Comparison of ENCODE assay signal across 15 cellular contexts in the genomic region with DNA sequence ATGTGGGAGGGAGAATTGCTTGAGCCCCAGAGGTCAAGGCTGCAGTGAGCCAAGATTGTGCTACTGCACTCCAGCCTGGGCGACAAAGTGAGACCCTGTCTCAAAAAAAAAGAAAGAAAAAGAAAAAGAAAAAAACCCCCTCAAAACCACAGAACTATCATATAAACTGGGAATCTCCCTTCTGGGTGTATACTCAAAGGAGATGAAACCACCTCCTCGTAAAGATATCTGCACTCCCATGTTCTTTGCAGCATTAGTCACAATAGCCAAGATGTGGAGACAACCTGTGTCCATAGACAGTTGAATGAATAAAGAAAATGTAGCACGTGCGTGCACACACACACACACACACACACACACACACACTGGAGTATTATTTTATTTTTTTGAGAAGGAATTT. TPM values are rescaled to one million over a fixed set of nuclear protein-coding genes. Genes with fewer than 3 reads are reported as not detected.
DNase-seq lines count a peak whose midpoint lies in the region; ATAC-seq and TF ChIP-seq lines count a peak whose summit lies in the region.
"Had no signal": no experiment of that assay in that cellular context is flagged by ENCODE, and none has a peak within 500 bp of the region (broad histone marks: within the 10 kb centered on the region; RNA-seq: fewer than 3 reads in every experiment).

No MANE protein-coding gene starts in this region.

- DNase-seq in activated CD4-positive, alpha-beta T cell treated with anti-CD3 and anti-CD28 coated beads for 36 hours = no peak
- DNase-seq in activated CD4-positive, alpha-beta T cell treated with anti-CD3 and anti-CD28 coated beads, Interleukin-2, amount 50 U/mL, for 1 hour = no peak
- no peak for DNase-seq in activated naive CD4-positive, alpha-beta T cell treated with anti-CD3 and anti-CD28 coated beads, Interleukin-2, amount 50 U/mL, for 72 hours (ENCODE audit: low spot score in 2 of 2)
- no peak for DNase-seq in activated naive CD4-positive, alpha-beta T cell treated with anti-CD3 and anti-CD28 coated beads for 36 hours
- no peak for DNase-seq in effector CD4-positive, alpha-beta T cell
- no peak for DNase-seq in type B pancreatic cell (ENCODE audit: extremely low spot score, unreplicated experiment)
- DNase-seq: Caco-2; CD4-positive, CD25-positive, alpha-beta regulatory T cell; CD8-positive, alpha-beta T cell; DMS153; DND-41; H9 had no signal

- POLR2A ChIA-PET in activated CD4-positive, alpha-beta T cell treated with anti-CD3 and anti-CD28 coated beads for 36 hours (lab: Charles Lee) = no interaction called here

- H3K36me3 Mint-ChIP-seq in activated CD4-positive, alpha-beta T cell treated with anti-CD3 and anti-CD28 coated beads for 36 hours (ENCODE audit: low read depth) = no peaks in the 10 kb centered on the region
- H3K36me3 Mint-ChIP-seq in activated naive CD4-positive, alpha-beta T cell treated with anti-CD3 and anti-CD28 coated beads, Interleukin-2, amount 50 U/mL, for 72 hours = no peaks in the 10 kb centered on the region
- H3K36me3 Mint-ChIP-seq in activated naive CD4-positive, alpha-beta T cell treated with anti-CD3 and anti-CD28 coated beads for 36 hours (ENCODE audit: low read depth) = no peaks in the 10 kb centered on the region
- no peaks in the 10 kb centered on the region for H3K36me3 Mint-ChIP-seq in activated T-helper 17 cell treated with anti-CD3 and anti-CD28 coated beads, Interleukin-2, amount 50 U/mL, for 72 hours (ENCODE audit: low read depth)
- no peaks in the 10 kb centered on the region for H3K36me3 Mint-ChIP-seq in type B pancreatic cell
- H3K36me3 Mint-ChIP-seq: CD4-positive, CD25-positive, alpha-beta regulatory T cell; CD8-positive, alpha-beta T cell had no signal

- H3K27me3 Mint-ChIP-seq in activated CD4-positive, alpha-beta T cell treated with anti-CD3 and anti-CD28 coated beads for 36 hours = no peaks in the 10 kb centered on the region
- no peaks in the 10 kb centered on the region for H3K27me3 Mint-ChIP-seq in activated naive CD4-positive, alpha-beta T cell treated with anti-CD3 and anti-CD28 coated beads for 36 hours (ENCODE audit: low read depth)
- no peaks in the 10 kb centered on the region for H3K27me3 Mint-ChIP-seq in activated T-helper 17 cell treated with anti-CD3 and anti-CD28 coated beads, Interleukin-2, amount 50 U/mL, for 72 hours
- no peaks in the 10 kb centered on the region for H3K27me3 Mint-ChIP-seq in type B pancreatic cell
- H3K27me3 Mint-ChIP-seq: B cell had no signal

- peak; percentile 79 for ATAC-seq in activated CD4-positive, alpha-beta T cell treated with anti-CD3 and anti-CD28 coated beads for 36 hours
- peak; percentile 32 to 63 for ATAC-seq in activated naive CD4-positive, alpha-beta T cell treated with anti-CD3 and anti-CD28 coated beads, Interleukin-2, amount 50 U/mL, for 72 hours
- peak; percentile 44 for ATAC-seq in activated T-helper 17 cell treated with anti-CD3 and anti-CD28 coated beads, Interleukin-2, amount 50 U/mL, for 72 hours (replicated peaks)
- ATAC-seq: CD8-positive, alpha-beta T cell; GM23338 had no signal

- no peak for TF ChIP-seq CTCF in type B pancreatic cell (conservative IDR thresholded peaks at IDR 0.05)

- H3K9me3 Mint-ChIP-seq in activated CD4-positive, alpha-beta T cell treated with anti-CD3 and anti-CD28 coated beads for 36 hours (ENCODE audit: low read depth) = no peaks in the 10 kb centered on the region
- H3K9me3 Mint-ChIP-seq in activated naive CD4-positive, alpha-beta T cell treated with anti-CD3 and anti-CD28 coated beads, Interleukin-2, amount 50 U/mL, for 72 hours = no peaks in the 10 kb centered on the region
- H3K9me3 Mint-ChIP-seq in activated naive CD4-positive, alpha-beta T cell treated with anti-CD3 and anti-CD28 coated beads for 36 hours = no peaks in the 10 kb centered on the region
- no peaks in the 10 kb centered on the region for H3K9me3 Mint-ChIP-seq in activated T-helper 17 cell treated with anti-CD3 and anti-CD28 coated beads, Interleukin-2, amount 50 U/mL, for 72 hours
- H3K9me3 Mint-ChIP-seq in type B pancreatic cell = no peaks in the 10 kb centered on the region
- H3K9me3 Mint-ChIP-seq: CD8-positive, alpha-beta T cell; GM23338; H9 had no signal

- no peak overlapping the region for H3K4me3 Mint-ChIP-seq in activated CD4-positive, alpha-beta T cell treated with anti-CD3 and anti-CD28 coated beads for 36 hours
- H3K4me3 Mint-ChIP-seq in activated naive CD4-positive, alpha-beta T cell treated with anti-CD3 and anti-CD28 coated beads for 36 hours = no peak overlapping the region
- H3K4me3 Mint-ChIP-seq in activated T-helper 17 cell treated with anti-CD3 and anti-CD28 coated beads, Interleukin-2, amount 50 U/mL, for 72 hours = no peak overlapping the region
- H3K4me3 Mint-ChIP-seq in type B pancreatic cell = no peak overlapping the region
- H3K4me3 Mint-ChIP-seq: B cell; CD4-positive, CD25-positive, alpha-beta regulatory T cell; CD8-positive, alpha-beta T cell; GM23338; H9 had no signal

- peaks cover 4% of the 10 kb centered on the region for H3K4me1 Mint-ChIP-seq in activated CD4-positive, alpha-beta T cell treated with anti-CD3 and anti-CD28 coated beads for 36 hours
- H3K4me1 Mint-ChIP-seq in activated naive CD4-positive, alpha-beta T cell treated with anti-CD3 and anti-CD28 coated beads for 36 hours (ENCODE audit: low read depth) = peaks cover 8% of the 10 kb centered on the region
- no peaks in the 10 kb centered on the region for H3K4me1 Mint-ChIP-seq in activated T-helper 17 cell treated with anti-CD3 and anti-CD28 coated beads, Interleukin-2, amount 50 U/mL, for 72 hours
- H3K4me1 Mint-ChIP-seq in type B pancreatic cell (ENCODE audit: unreplicated experiment) = no peaks in the 10 kb centered on the region
- H3K4me1 Mint-ChIP-seq: GM23338, H9 had no signal

- CTCF ChIA-PET in activated CD4-positive, alpha-beta T cell treated with anti-CD3 and anti-CD28 coated beads for 36 hours (lab: Charles Lee) = no interaction called here
- CTCF ChIA-PET in activated naive CD4-positive, alpha-beta T cell treated with anti-CD3 and anti-CD28 coated beads for 36 hours (lab: Charles Lee) = interaction anchor here (0.7 kb wide), 1 partner anchor 82 kb away, joined by 4 read pairs; no protein-coding TSS in a partner anchor

- intact Hi-C loops in activated CD4-positive, alpha-beta T cell treated with anti-CD3 and anti-CD28 coated beads for 36 hours (cut with DNase I, micrococcal nuclease) = no loop called here
- intact Hi-C loops in activated naive CD4-positive, alpha-beta T cell treated with anti-CD3 and anti-CD28 coated beads for 36 hours (cut with micrococcal nuclease) = no loop called here

- H3K27ac Mint-ChIP-seq in activated CD4-positive, alpha-beta T cell treated with anti-CD3 and anti-CD28 coated beads for 36 hours = no peak overlapping the region
- no peak overlapping the region for H3K27ac Mint-ChIP-seq in activated naive CD4-positive, alpha-beta T cell treated with anti-CD3 and anti-CD28 coated beads, Interleukin-2, amount 50 U/mL, for 72 hours
- no peak overlapping the region for H3K27ac Mint-ChIP-seq in activated naive CD4-positive, alpha-beta T cell treated with anti-CD3 and anti-CD28 coated beads for 36 hours
- no peak overlapping the region for H3K27ac Mint-ChIP-seq in activated T-helper 17 cell treated with anti-CD3 and anti-CD28 coated beads, Interleukin-2, amount 50 U/mL, for 72 hours
- H3K27ac Mint-ChIP-seq in type B pancreatic cell = no peak overlapping the region
- H3K27ac Mint-ChIP-seq: B cell; CD4-positive, CD25-positive, alpha-beta regulatory T cell; CD8-positive, alpha-beta T cell; GM23338; H9 had no signal

RNA-seq across cellular contexts. Expression of a gene that starts 8.5 kb away (rescaled TPM):
- 1 to 10 TPM; 6.6 TPM for total RNA-seq in activated CD4-positive, alpha-beta T cell treated with anti-CD3 and anti-CD28 coated beads for 36 hours
- 1 to 10 TPM; 3.4 to 6.5 TPM for total RNA-seq in activated naive CD4-positive, alpha-beta T cell treated with anti-CD3 and anti-CD28 coated beads, Interleukin-2, amount 50 U/mL, for 72 hours
- 1 to 10 TPM; 5.4 to 5.9 TPM for total RNA-seq in activated naive CD4-positive, alpha-beta T cell treated with anti-CD3 and anti-CD28 coated beads for 36 hours
- total RNA-seq in activated T-helper 17 cell treated with anti-CD3 and anti-CD28 coated beads, Interleukin-2, amount 50 U/mL, for 72 hours = 1 to 10 TPM; 5.9 to 6.1 TPM
- 7.8 and 9.6 TPM in 2 replicates for total RNA-seq in type B pancreatic cell (ENCODE audit: low replicate concordance)

RNA-seq across cellular contexts. Expression of a gene that starts 25.5 kb away (rescaled TPM):
- total RNA-seq in activated CD4-positive, alpha-beta T cell treated with anti-CD3 and anti-CD28 coated beads for 36 hours = 100 to 1,000 TPM in 1 of 2 experiments, 10 to 100 TPM in 1; 77.1 to 112 TPM
- 10 to 100 TPM; 49.1 to 76.5 TPM for total RNA-seq in activated naive CD4-positive, alpha-beta T cell treated with anti-CD3 and anti-CD28 coated beads, Interleukin-2, amount 50 U/mL, for 72 hours
- 10 to 100 TPM; 59.9 to 65.7 TPM for total RNA-seq in activated naive CD4-positive, alpha-beta T cell treated with anti-CD3 and anti-CD28 coated beads for 36 hours
- 10 to 100 TPM; 60.1 to 84.6 TPM for total RNA-seq in activated T-helper 17 cell treated with anti-CD3 and anti-CD28 coated beads, Interleukin-2, amount 50 U/mL, for 72 hours
- total RNA-seq in type B pancreatic cell (ENCODE audit: low replicate concordance) = 93.1 and 126 TPM in 2 replicates
